Comparison of ENCODE assay signal across 16 cellular contexts in the genomic region with DNA sequence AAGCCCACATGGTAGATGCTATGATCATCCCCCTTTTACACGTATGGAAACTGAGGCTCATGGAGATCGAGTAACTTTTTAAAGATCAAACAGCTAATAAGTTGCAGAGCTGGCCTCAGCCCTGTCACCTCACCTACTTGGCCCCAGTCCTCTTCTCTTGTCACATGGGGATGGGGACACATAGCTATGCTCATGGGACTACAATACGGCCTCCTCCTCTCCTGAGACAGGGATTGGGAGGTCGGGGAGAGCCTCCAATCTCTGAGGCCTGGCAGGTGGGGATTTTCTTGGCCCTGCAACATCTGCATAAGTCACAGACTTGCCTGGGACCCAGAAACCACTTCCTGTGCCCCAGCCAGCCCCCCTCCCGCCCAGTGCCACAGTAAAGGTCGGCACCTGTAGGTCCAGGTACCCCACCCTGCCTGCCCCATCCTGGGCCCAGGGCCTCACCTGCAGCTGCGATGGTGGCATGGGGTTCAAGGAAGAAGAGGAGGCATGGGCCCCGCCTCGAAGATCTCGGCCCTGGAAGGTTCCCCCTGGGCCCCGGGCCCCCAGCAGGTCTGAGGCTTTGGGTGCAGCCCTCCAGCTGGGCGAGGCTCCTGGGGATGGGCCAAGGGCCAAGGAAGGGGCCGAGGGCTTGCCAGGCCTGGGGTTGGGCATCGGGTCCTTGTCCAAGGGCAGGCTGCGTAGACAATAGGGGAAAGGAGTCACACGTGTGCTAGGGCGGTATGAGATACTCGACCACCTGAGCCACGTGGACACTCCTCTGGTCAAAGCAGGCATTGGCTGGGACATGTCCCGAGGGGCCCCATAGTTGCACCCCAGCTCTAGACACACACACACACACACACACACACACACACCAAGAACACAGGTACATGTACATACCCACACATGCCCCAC. TPM values are rescaled to one million over a fixed set of nuclear protein-coding genes. Genes with fewer than 3 reads are reported as not detected.
A peak's percentile ranks its signal among the peaks of the same experiment; 100 is the strongest.
DNase-seq lines count a peak whose midpoint lies in the region; ATAC-seq lines count a peak whose summit lies in the region.
"Had no signal": no experiment of that assay in that cellular context is flagged by ENCODE, and none has a peak within 500 bp of the region (broad histone marks: within the 10 kb centered on the region; RNA-seq: fewer than 3 reads in every experiment).

No MANE protein-coding gene starts in this region.

- peaks cover 6% of the 10 kb centered on the region for H3K36me3 Mint-ChIP-seq in activated CD8-positive, alpha-beta memory T cell treated with anti-CD3 and anti-CD28 coated beads, Interleukin-2, amount 10 ng/mL, durations not matched to agents 7 days and 5 days
- peaks cover 8% of the 10 kb centered on the region for H3K36me3 Mint-ChIP-seq in activated naive CD8-positive, alpha-beta T cell treated with anti-CD3 and anti-CD28 coated beads, Interleukin-2, amount 10 ng/mL, durations not matched to agents 7 days and 5 days
- H3K36me3 Mint-ChIP-seq in stimulated activated memory B cell treated with anti-CD40 and anti-IgM and Interleukin-4, amounts not matched to agents 10 μg/mL and 1 μg/mL and 100 μg/mL, for 72 hours, result no peaks in the 10 kb centered on the region
- H3K36me3 Mint-ChIP-seq: type B pancreatic cell had no signal

- no peak overlapping the region for H3K4me3 Mint-ChIP-seq in activated CD8-positive, alpha-beta memory T cell treated with anti-CD3 and anti-CD28 coated beads, Interleukin-2, amount 10 ng/mL, durations not matched to agents 7 days and 5 days
- H3K4me3 Mint-ChIP-seq in activated naive CD8-positive, alpha-beta T cell treated with anti-CD3 and anti-CD28 coated beads, Interleukin-2, amount 10 ng/mL, durations not matched to agents 7 days and 5 days, result peak overlapping the region; percentile 42
- H3K4me3 Mint-ChIP-seq in stimulated activated memory B cell treated with anti-CD40 and anti-IgM and Interleukin-4, amounts not matched to agents 10 μg/mL and 1 μg/mL and 100 μg/mL, for 72 hours, result no peak overlapping the region
- H3K4me3 Mint-ChIP-seq: type B pancreatic cell had no signal

- CTCF ChIA-PET in activated CD8-positive, alpha-beta memory T cell treated with anti-CD3 and anti-CD28 coated beads, Interleukin-2, amount 10 ng/mL, durations not matched to agents 7 days and 5 days (lab: Charles Lee), result no interaction called here

- no peak for ATAC-seq in activated CD8-positive, alpha-beta memory T cell treated with anti-CD3 and anti-CD28 coated beads, Interleukin-2, amount 10 ng/mL, durations not matched to agents 7 days and 5 days
- peak; percentile 51 for ATAC-seq in activated naive CD8-positive, alpha-beta T cell treated with anti-CD3 and anti-CD28 coated beads, Interleukin-2, amount 10 ng/mL, durations not matched to agents 7 days and 5 days (ENCODE audit: low read depth)
- peak; percentile 60 for ATAC-seq in stimulated activated memory B cell treated with anti-CD40 and anti-IgM and Interleukin-4, amounts not matched to agents 10 μg/mL and 1 μg/mL and 100 μg/mL, for 72 hours
- no peak for ATAC-seq in HG02759 (IDR thresholded peaks at IDR 0.05; ENCODE audit: unreplicated experiment)
- ATAC-seq: left colon, Panc1 had no signal

- no peak for DNase-seq in activated CD8-positive, alpha-beta memory T cell treated with anti-CD3 and anti-CD28 coated beads, Interleukin-2, amount 10 ng/mL, durations not matched to agents 7 days and 5 days
- DNase-seq in activated CD8-positive, alpha-beta memory T cell treated with anti-CD3 and anti-CD28 coated beads, Interleukin-2, amount 50 U/mL, for 48 hours, result no peak
- DNase-seq in RPMI8226, result peak; percentile 19
- no peak for DNase-seq in activated naive CD8-positive, alpha-beta T cell treated with anti-CD3 and anti-CD28 coated beads, Interleukin-2, amount 10 ng/mL, durations not matched to agents 7 days and 5 days
- DNase-seq in HuH-7.5 (ENCODE audit: low spot score), result no peak
- DNase-seq in SHP77 treated with DMSO at 0.1 percent for 48 hours (lab: John Stamatoyannopoulos, UW), result no peak
- DNase-seq: amygdala, caudate nucleus, left colon, NCI-H1417 treated with DMSO at 0.1 percent for 48 hours, NCI-H774 had no signal

- peaks cover 30% of the 10 kb centered on the region for H3K4me1 Mint-ChIP-seq in activated CD8-positive, alpha-beta memory T cell treated with anti-CD3 and anti-CD28 coated beads, Interleukin-2, amount 10 ng/mL, durations not matched to agents 7 days and 5 days
- H3K4me1 Mint-ChIP-seq in activated naive CD8-positive, alpha-beta T cell treated with anti-CD3 and anti-CD28 coated beads, Interleukin-2, amount 10 ng/mL, durations not matched to agents 7 days and 5 days, result peaks cover 19% of the 10 kb centered on the region
- peaks cover 15% of the 10 kb centered on the region for H3K4me1 Mint-ChIP-seq in stimulated activated memory B cell treated with anti-CD40 and anti-IgM and Interleukin-4, amounts not matched to agents 10 μg/mL and 1 μg/mL and 100 μg/mL, for 72 hours

- POLR2A ChIA-PET in activated naive CD8-positive, alpha-beta T cell treated with anti-CD3 and anti-CD28 coated beads, Interleukin-2, amount 10 ng/mL, durations not matched to agents 7 days and 5 days (lab: Charles Lee), result interaction anchor here (0.6 to 3.1 kb wide), 4 partner anchors 11 to 299 kb away, joined by 3 to 14 read pairs (median 4); partner anchors contain the start of genes CCDC22 and PPP1R3F

- no peaks in the 10 kb centered on the region for H3K27me3 Mint-ChIP-seq in activated CD8-positive, alpha-beta memory T cell treated with anti-CD3 and anti-CD28 coated beads, Interleukin-2, amount 10 ng/mL, durations not matched to agents 7 days and 5 days
- no peaks in the 10 kb centered on the region for H3K27me3 Mint-ChIP-seq in activated naive CD8-positive, alpha-beta T cell treated with anti-CD3 and anti-CD28 coated beads, Interleukin-2, amount 10 ng/mL, durations not matched to agents 7 days and 5 days
- H3K27me3 Mint-ChIP-seq in stimulated activated memory B cell treated with anti-CD40 and anti-IgM and Interleukin-4, amounts not matched to agents 10 μg/mL and 1 μg/mL and 100 μg/mL, for 72 hours, result no peaks in the 10 kb centered on the region
- H3K27me3 Mint-ChIP-seq: type B pancreatic cell had no signal

- peak overlapping the region; percentile 43 for H3K27ac Mint-ChIP-seq in activated CD8-positive, alpha-beta memory T cell treated with anti-CD3 and anti-CD28 coated beads, Interleukin-2, amount 10 ng/mL, durations not matched to agents 7 days and 5 days
- peak overlapping the region; percentile 60 for H3K27ac Mint-ChIP-seq in activated naive CD8-positive, alpha-beta T cell treated with anti-CD3 and anti-CD28 coated beads, Interleukin-2, amount 10 ng/mL, durations not matched to agents 7 days and 5 days
- H3K27ac Mint-ChIP-seq in stimulated activated memory B cell treated with anti-CD40 and anti-IgM and Interleukin-4, amounts not matched to agents 10 μg/mL and 1 μg/mL and 100 μg/mL, for 72 hours, result peak overlapping the region; percentile 78
- H3K27ac Mint-ChIP-seq: type B pancreatic cell had no signal

- H3K9me3 Mint-ChIP-seq in activated CD8-positive, alpha-beta memory T cell treated with anti-CD3 and anti-CD28 coated beads, Interleukin-2, amount 10 ng/mL, durations not matched to agents 7 days and 5 days (ENCODE audit: low read depth), result no peaks in the 10 kb centered on the region
- H3K9me3 Mint-ChIP-seq in activated naive CD8-positive, alpha-beta T cell treated with anti-CD3 and anti-CD28 coated beads, Interleukin-2, amount 10 ng/mL, durations not matched to agents 7 days and 5 days, result no peaks in the 10 kb centered on the region
- no peaks in the 10 kb centered on the region for H3K9me3 Mint-ChIP-seq in stimulated activated memory B cell treated with anti-CD40 and anti-IgM and Interleukin-4, amounts not matched to agents 10 μg/mL and 1 μg/mL and 100 μg/mL, for 72 hours
- H3K9me3 Mint-ChIP-seq: type B pancreatic cell had no signal

RNA-seq across cellular contexts. Expression of gene FOXP3, which starts 6.4 kb away (rescaled TPM):
- total RNA-seq in activated CD8-positive, alpha-beta memory T cell treated with anti-CD3 and anti-CD28 coated beads, Interleukin-2, amount 10 ng/mL, durations not matched to agents 7 days and 5 days, result 10 to 100 TPM; 26.8 to 82.1 TPM
- 10 to 100 TPM; 23.3 to 23.6 TPM for total RNA-seq in activated naive CD8-positive, alpha-beta T cell treated with anti-CD3 and anti-CD28 coated beads, Interleukin-2, amount 10 ng/mL, durations not matched to agents 7 days and 5 days

RNA-seq across cellular contexts. Expression of gene PPP1R3F, which starts 11.5 kb away (rescaled TPM):
- total RNA-seq in activated CD8-positive, alpha-beta memory T cell treated with anti-CD3 and anti-CD28 coated beads, Interleukin-2, amount 10 ng/mL, durations not matched to agents 7 days and 5 days, result 10 to 100 TPM; 13.9 to 14.4 TPM
- total RNA-seq in activated naive CD8-positive, alpha-beta T cell treated with anti-CD3 and anti-CD28 coated beads, Interleukin-2, amount 10 ng/mL, durations not matched to agents 7 days and 5 days, result 10 to 100 TPM; 12.7 to 13.2 TPM

RNA-seq across cellular contexts. Expression of gene CCDC22, which starts 22.8 kb away (rescaled TPM):
- 10 to 100 TPM; 24.6 to 29.9 TPM for total RNA-seq in activated CD8-positive, alpha-beta memory T cell treated with anti-CD3 and anti-CD28 coated beads, Interleukin-2, amount 10 ng/mL, durations not matched to agents 7 days and 5 days
- 10 to 100 TPM; 27.8 to 29.6 TPM for total RNA-seq in activated naive CD8-positive, alpha-beta T cell treated with anti-CD3 and anti-CD28 coated beads, Interleukin-2, amount 10 ng/mL, durations not matched to agents 7 days and 5 days

RNA-seq across cellular contexts. Expression of gene CACNA1F, which starts 25.0 kb away (rescaled TPM):
- 1 to 10 TPM in 1 of 2 experiments, under 1 TPM in 1; 0.19 to 1.3 TPM for total RNA-seq in activated CD8-positive, alpha-beta memory T cell treated with anti-CD3 and anti-CD28 coated beads, Interleukin-2, amount 10 ng/mL, durations not matched to agents 7 days and 5 days
- total RNA-seq in activated naive CD8-positive, alpha-beta T cell treated with anti-CD3 and anti-CD28 coated beads, Interleukin-2, amount 10 ng/mL, durations not matched to agents 7 days and 5 days, result 1 to 10 TPM; 1.7 to 2.2 TPM

RNA-seq across cellular contexts. Expression of gene GAGE10, which starts 45.3 kb away (rescaled TPM):
- total RNA-seq in activated CD8-positive, alpha-beta memory T cell treated with anti-CD3 and anti-CD28 coated beads, Interleukin-2, amount 10 ng/mL, durations not matched to agents 7 days and 5 days, result not detected
- not detected for total RNA-seq in activated naive CD8-positive, alpha-beta T cell treated with anti-CD3 and anti-CD28 coated beads, Interleukin-2, amount 10 ng/mL, durations not matched to agents 7 days and 5 days
- total RNA-seq: left colon, renal cortical epithelial cell had no signal

Comparison
In these comparisons a context has a peak if more than half of its experiments do, and no peak if none do; other contexts are left out.
1. ATAC-seq: peak in activated naive CD8-positive, alpha-beta T cell treated with anti-CD3 and anti-CD28 coated beads, Interleukin-2, amount 10 ng/mL, durations not matched to agents 7 days and 5 days (single experiment) and stimulated activated memory B cell treated with anti-CD40 and anti-IgM and Interleukin-4, amounts not matched to agents 10 μg/mL and 1 μg/mL and 100 μg/mL, for 72 hours (single experiment); none in activated CD8-positive, alpha-beta memory T cell treated with anti-CD3 and anti-CD28 coated beads, Interleukin-2, amount 10 ng/mL, durations not matched to agents 7 days and 5 days (single experiment) and HG02759 (single experiment).
2. Peak in every context shown above with its lines, with median percentiles within 50 percentile points of each other: H3K27ac Mint-ChIP-seq.